Comparison of ENCODE assay signal across 9 cellular contexts in the genomic region with DNA sequence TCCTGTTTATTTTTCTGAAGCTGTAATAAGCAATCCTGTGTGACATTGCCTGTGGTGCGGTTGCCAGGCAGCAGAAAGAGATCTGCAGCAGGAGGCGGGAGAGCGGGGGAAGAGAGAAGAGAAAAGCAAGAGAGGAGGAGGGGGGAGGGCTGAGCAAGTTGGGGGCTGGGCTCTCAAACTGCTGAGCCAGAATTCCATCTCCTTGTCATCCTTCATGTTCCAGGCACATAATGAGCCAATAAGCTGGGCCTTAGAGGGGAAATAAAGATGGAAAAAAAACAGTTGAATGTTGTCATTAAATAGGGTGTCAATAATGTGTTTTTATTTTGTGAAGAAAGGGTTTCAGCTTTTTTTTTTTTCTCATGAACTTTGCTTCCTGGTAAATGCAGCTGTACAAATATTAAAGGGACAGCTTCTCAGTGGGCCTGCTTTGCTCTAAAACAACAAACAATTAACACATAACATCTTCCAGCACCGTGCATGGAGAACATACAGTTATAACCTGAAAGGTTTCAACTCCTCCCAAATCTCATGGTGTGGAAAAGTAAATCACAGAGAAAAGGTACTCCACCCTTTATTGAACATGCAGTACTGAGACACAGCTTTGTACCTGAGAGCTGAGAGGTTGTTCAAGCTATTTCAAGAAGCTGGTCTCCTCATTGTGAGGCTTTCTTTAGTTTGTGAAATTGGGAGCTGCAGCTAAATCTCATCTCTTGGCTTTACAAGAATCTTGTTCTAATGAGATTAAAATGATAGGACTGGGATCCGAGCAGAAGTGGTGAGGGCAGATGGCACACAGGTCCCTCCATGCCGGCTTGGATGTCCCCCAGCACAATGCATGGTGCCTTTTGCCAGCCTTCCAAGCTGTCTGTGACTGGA.
A peak's percentile ranks its signal among the peaks of the same experiment; 100 is the strongest.
DNase-seq lines count a peak whose midpoint lies in the region; ATAC-seq and TF ChIP-seq lines count a peak whose summit lies in the region.
"Had no signal": no experiment of that assay in that cellular context is flagged by ENCODE, and none has a peak within 500 bp of the region (broad histone marks: within the 10 kb centered on the region; RNA-seq: fewer than 3 reads in every experiment).

No MANE protein-coding gene starts in this region.

- peak overlapping the region; percentile 95 for H3K27ac Mint-ChIP-seq in chondrocyte (ENCODE audit: unreplicated experiment)
- H3K27ac Mint-ChIP-seq: activated B cell treated with CpG ODN at 0.5 μM for 24 hours had no signal

- TF ChIP-seq CTCF in chondrocyte (IDR thresholded peaks at IDR 0.05) = no peak

- no peaks in the 10 kb centered on the region for H3K36me3 Mint-ChIP-seq in chondrocyte (ENCODE audit: low read depth)

- intact Hi-C loops in left colon (cut with DNase I, micrococcal nuclease) = no loop called here

- no peak overlapping the region for H3K4me3 Mint-ChIP-seq in chondrocyte (ENCODE audit: unreplicated experiment)
- H3K4me3 Mint-ChIP-seq: activated B cell treated with CpG ODN at 0.5 μM for 24 hours had no signal

- no peaks in the 10 kb centered on the region for H3K27me3 Mint-ChIP-seq in chondrocyte (ENCODE audit: low read depth)

- peaks cover 71% of the 10 kb centered on the region for H3K4me1 Mint-ChIP-seq in chondrocyte (ENCODE audit: low read depth)
- H3K4me1 Mint-ChIP-seq: activated B cell treated with CpG ODN at 0.5 μM for 24 hours had no signal

- DNase-seq in activated gamma-delta T cell treated with Interleukin-2 at 50 U/mL for 16 hours = peak; percentile 23
- DNase-seq in activated gamma-delta T cell (lab: John Stamatoyannopoulos, UW) = no peak
- DNase-seq in SHP77 treated with DMSO at 0.1 percent for 48 hours (lab: John Stamatoyannopoulos, UW) = peak; percentile 84
- DNase-seq in chondrocyte (ENCODE audit: low spot score) = no peak
- peak; percentile 72 to 86 for DNase-seq in left colon
- peak; percentile 37 for DNase-seq in stimulated activated CD4-positive, alpha-beta T cell treated with anti-CD3 and anti-CD28 coated beads, Interleukin-15, amount 100 ng/mL, for 24 hours
- no peak for DNase-seq in LoVo (ENCODE audit: low spot score)
- DNase-seq: activated B cell treated with CpG ODN at 0.5 μM for 24 hours had no signal

- ATAC-seq in left colon (peak; percentile 67), GM18498 (IDR thresholded peaks at IDR 0.05; ENCODE audit: unreplicated experiment) (no peak)

- H3K9me3 Mint-ChIP-seq in chondrocyte (ENCODE audit: low read depth) = peaks cover 6% of the 10 kb centered on the region
- H3K9me3 Mint-ChIP-seq: activated B cell treated with CpG ODN at 0.5 μM for 24 hours had no signal

Comparison
In these comparisons a context has a peak if more than half of its experiments do, and no peak if none do; other contexts are left out.
1. DNase-seq: peak in activated gamma-delta T cell treated with Interleukin-2 at 50 U/mL for 16 hours (single experiment), SHP77 treated with DMSO at 0.1 percent for 48 hours (single experiment), left colon (2 of 2) and stimulated activated CD4-positive, alpha-beta T cell treated with anti-CD3 and anti-CD28 coated beads, Interleukin-15, amount 100 ng/mL, for 24 hours (single experiment); none in activated gamma-delta T cell (single experiment), chondrocyte (single experiment) and LoVo (single experiment).